Comparison of ENCODE assay signal across 18 cellular contexts in genomic region chr3:124762612-124763011, GRCh38.
"Had no signal": no experiment of that assay in that cellular context is flagged by ENCODE, and none has a peak within 500 bp of the region (broad histone marks: within the 10 kb centered on the region; RNA-seq: fewer than 3 reads in every experiment).

No MANE protein-coding gene starts in this region.

- H3K36me3 Mint-ChIP-seq: activated naive CD8-positive, alpha-beta T cell treated with anti-CD3 and anti-CD28 coated beads, Interleukin-2, amount 10 ng/mL, durations not matched to agents 7 days and 5 days had no signal

- H3K27ac Mint-ChIP-seq: activated CD4-positive, alpha-beta T cell treated with anti-CD3 and anti-CD28 coated beads, Interleukin-2, amount 10 ng/mL, durations not matched to agents 7 days and 5 days; activated naive CD8-positive, alpha-beta T cell treated with anti-CD3 and anti-CD28 coated beads, Interleukin-2, amount 10 ng/mL, durations not matched to agents 7 days and 5 days; activated T-cell treated with anti-CD3 and anti-CD28 coated beads, Interleukin-2, amount 50 U/mL, for 72 hours; nephron; stimulated activated naive CD8-positive, alpha-beta T cell treated with anti-CD3 and anti-CD28 coated beads, Interleukin-15, amount 100 ng/mL, for 72 hours had no signal

- H3K4me2 ChIP-seq: hepatocyte had no signal

- H3K9me3 Mint-ChIP-seq: activated CD4-positive, alpha-beta T cell treated with anti-CD3 and anti-CD28 coated beads, Interleukin-2, amount 10 ng/mL, durations not matched to agents 7 days and 5 days; activated naive CD8-positive, alpha-beta T cell treated with anti-CD3 and anti-CD28 coated beads, Interleukin-2, amount 10 ng/mL, durations not matched to agents 7 days and 5 days; activated T-cell treated with anti-CD3 and anti-CD28 coated beads, Interleukin-2, amount 50 U/mL, for 72 hours; nephron; stimulated activated naive CD8-positive, alpha-beta T cell treated with anti-CD3 and anti-CD28 coated beads, Interleukin-15, amount 100 ng/mL, for 72 hours had no signal

- H3K4me3 ChIP-seq: breast epithelium, hepatocyte, left lung, psoas muscle, right lobe of liver, spleen had no signal

- H3K9me3 ChIP-seq: breast epithelium, left lung, psoas muscle, right lobe of liver, spleen had no signal

- FAIRE-seq: keratinocyte, TTC549 had no signal

- H3K79me2 ChIP-seq: hepatocyte had no signal

- ATAC-seq: activated T-cell treated with anti-CD3 and anti-CD28 coated beads, Interleukin-2, amount 50 U/mL, for 72 hours; left lung; psoas muscle; stimulated activated naive CD8-positive, alpha-beta T cell treated with anti-CD3 and anti-CD28 coated beads, Interleukin-15, amount 100 ng/mL, for 72 hours had no signal

- H3K27me3 ChIP-seq: breast epithelium, hepatocyte, left lung, right lobe of liver, spleen had no signal

- H3K27me3 Mint-ChIP-seq: activated CD4-positive, alpha-beta T cell treated with anti-CD3 and anti-CD28 coated beads, Interleukin-2, amount 10 ng/mL, durations not matched to agents 7 days and 5 days had no signal

- DNase-seq: activated CD4-positive, alpha-beta T cell treated with anti-CD3 and anti-CD28 coated beads, Interleukin-2, amount 10 ng/mL, durations not matched to agents 7 days and 5 days; activated CD8-positive, alpha-beta memory T cell treated with anti-CD3 and anti-CD28 coated beads, Interleukin-2, amount 50 U/mL, for 48 hours; activated naive CD4-positive, alpha-beta T cell; activated naive CD8-positive, alpha-beta T cell treated with anti-CD3 and anti-CD28 coated beads, Interleukin-2, amount 10 ng/mL, durations not matched to agents 7 days and 5 days; activated T-cell treated with anti-CD3 and anti-CD28 coated beads, Interleukin-2, amount 50 U/mL, for 72 hours; erythroblast; left lung; occipital lobe; psoas muscle; right lobe of liver; spleen; stimulated activated naive CD8-positive, alpha-beta T cell treated with anti-CD3 and anti-CD28 coated beads, Interleukin-15, amount 100 ng/mL, for 72 hours; SW 1271 had no signal

- H2AFZ ChIP-seq: hepatocyte had no signal

- H3K36me3 ChIP-seq: breast epithelium had no signal

- H3K4me3 Mint-ChIP-seq: activated CD4-positive, alpha-beta T cell treated with anti-CD3 and anti-CD28 coated beads, Interleukin-2, amount 10 ng/mL, durations not matched to agents 7 days and 5 days; activated naive CD8-positive, alpha-beta T cell treated with anti-CD3 and anti-CD28 coated beads, Interleukin-2, amount 10 ng/mL, durations not matched to agents 7 days and 5 days; activated T-cell treated with anti-CD3 and anti-CD28 coated beads, Interleukin-2, amount 50 U/mL, for 72 hours; nephron; stimulated activated naive CD8-positive, alpha-beta T cell treated with anti-CD3 and anti-CD28 coated beads, Interleukin-15, amount 100 ng/mL, for 72 hours had no signal

- H3K27ac ChIP-seq: left lung had no signal
